17 cellular contexts compared by ENCODE assay signal in genomic region chr13:63481334-63481733, GRCh38.
DNase-seq lines count a peak whose midpoint lies in the region; ATAC-seq and TF ChIP-seq lines count a peak whose summit lies in the region.
"Had no signal": no experiment of that assay in that cellular context is flagged by ENCODE, and none has a peak within 500 bp of the region (broad histone marks: within the 10 kb centered on the region; RNA-seq: fewer than 3 reads in every experiment).

No MANE protein-coding gene starts in this region.

- H2AFZ ChIP-seq in neuron (ENCODE audit: low read depth, low read length), result peak overlapping the region; percentile 47

- H3K27me3 ChIP-seq in neuron (ENCODE audit: insufficient read depth, low read length) (no peaks in the 10 kb centered on the region), aorta (ENCODE audit: control insufficient read depth in 1 of 2, insufficient read depth in 2 of 2, low read length in 1 of 2) (no peaks in the 10 kb centered on the region)
- H3K27me3 ChIP-seq: right atrium auricular region had no signal

- no peak for TF ChIP-seq POLR2A in lower leg skin (IDR thresholded peaks at IDR 0.05)

- H3K4me1 ChIP-seq in neuron (ENCODE audit: insufficient read depth, low read length) (no peaks in the 10 kb centered on the region), aorta (ENCODE audit: control insufficient read depth in 1 of 2, insufficient read depth in 2 of 2, low read length in 2 of 2) (no peaks in the 10 kb centered on the region)
- H3K4me1 ChIP-seq: right atrium auricular region had no signal

- H3K9me3 ChIP-seq in neuron (ENCODE audit: low read length), result no peaks in the 10 kb centered on the region
- no peaks in the 10 kb centered on the region for H3K9me3 ChIP-seq in aorta (ENCODE audit: control insufficient read depth, low read length)
- H3K9me3 ChIP-seq: right atrium auricular region had no signal

- ATAC-seq in GM19023 (IDR thresholded peaks at IDR 0.05; ENCODE audit: unreplicated experiment), result no peak
- no peak for ATAC-seq in aorta (ENCODE audit: low FRiP score)
- ATAC-seq: activated T-helper 17 cell treated with anti-CD3 and anti-CD28 coated beads, Interleukin-2, amount 50 U/mL, for 72 hours; left colon had no signal

- H3K27ac ChIP-seq in aorta (ENCODE audit: low read depth in 1 of 2, low read length in 2 of 2), result no peak overlapping the region
- H3K27ac ChIP-seq: HL-60, right atrium auricular region had no signal

- TF ChIP-seq CTCF in astrocyte of the cerebellum (IDR thresholded peaks at IDR 0.05; ENCODE audit: low read depth, low read length, missing control alignments), result no peak
- TF ChIP-seq CTCF in lower leg skin (IDR thresholded peaks at IDR 0.05), result no peak

- in situ Hi-C loops in G401 (cut with HindIII; ENCODE audit: low sequenced_read_pairs) (no loop called here), astrocyte of the cerebellum (cut with HindIII; ENCODE audit: low sequenced_read_pairs) (no loop called here)

- DNase-seq in G401 (ENCODE audit: low spot score), result peak; percentile 12
- DNase-seq in NCI-H1105 treated with DMSO at 0.1 percent for 48 hours (lab: John Stamatoyannopoulos, UW), result peak; percentile 74
- DNase-seq in astrocyte of the cerebellum (ENCODE audit: low read depth), result peak; percentile 23
- no peak for DNase-seq in T-helper 9 cell
- no peak for DNase-seq in aorta
- DNase-seq in lower leg skin (ENCODE audit: low spot score in 2 of 2), result no peak
- DNase-seq: activated CD4-positive, alpha-beta T cell treated with anti-CD3 and anti-CD28 coated beads, Interleukin-2, amount 50 U/mL, for 4 hours; left colon; naive B cell; RPMI8226; stimulated activated naive CD4-positive, alpha-beta T cell treated with Interleukin-2 at 50 U/mL for 16 hours; T1000 had no signal

- H3K36me3 ChIP-seq in neuron (ENCODE audit: insufficient read depth, low read length), result no peaks in the 10 kb centered on the region
- no peaks in the 10 kb centered on the region for H3K36me3 ChIP-seq in aorta (ENCODE audit: control insufficient read depth in 1 of 2, insufficient read depth in 2 of 2, low read length in 1 of 2)
- H3K36me3 ChIP-seq: right atrium auricular region had no signal

- intact Hi-C loops in aorta (cut with DNase I) (no loop called here), lower leg skin (cut with DNase I; ENCODE audit: low total_unique reads) (no loop called here)

- H3K4me3 ChIP-seq in astrocyte of the cerebellum (ENCODE audit: low read depth, low read length) (no peak overlapping the region), neuron (ENCODE audit: low read length) (no peak overlapping the region), aorta (ENCODE audit: low read length in 2 of 2) (no peak overlapping the region), lower leg skin (ENCODE audit: low read depth, poor library complexity, severe bottlenecking) (no peak overlapping the region)
- H3K4me3 ChIP-seq: right atrium auricular region had no signal

Comparison
In these comparisons a context has a peak if more than half of its experiments do, and no peak if none do; other contexts are left out.
1. DNase-seq: peak in G401 (single experiment), NCI-H1105 treated with DMSO at 0.1 percent for 48 hours (single experiment) and astrocyte of the cerebellum (single experiment); none in T-helper 9 cell (single experiment), aorta (0 of 2) and lower leg skin (0 of 2).